ENCODE assay signal across 16 cellular contexts in the genomic region with DNA sequence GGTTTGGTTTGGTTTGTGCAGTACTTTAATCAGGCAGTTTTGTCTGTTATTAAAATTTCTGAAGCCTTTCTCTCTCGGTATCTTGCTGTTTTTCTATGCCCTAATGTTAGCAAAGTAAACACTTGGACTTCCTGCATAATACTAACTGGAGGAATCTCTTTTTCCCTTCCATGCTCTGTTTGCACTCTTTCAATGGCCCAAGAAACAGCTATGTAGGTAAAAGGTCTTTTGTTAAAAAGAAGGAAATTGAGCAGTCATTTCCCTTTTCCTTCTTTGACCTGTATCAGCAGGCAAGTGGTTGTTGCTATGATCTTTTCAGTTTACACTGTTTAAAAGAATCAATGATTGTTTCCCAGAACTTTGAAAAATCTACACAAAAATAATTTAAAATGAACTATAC.
DNase-seq lines count a peak whose midpoint lies in the region; ATAC-seq, FAIRE-seq and TF ChIP-seq lines count a peak whose summit lies in the region.
"Had no signal": no experiment of that assay in that cellular context is flagged by ENCODE, and none has a peak within 500 bp of the region (broad histone marks: within the 10 kb centered on the region; RNA-seq: fewer than 3 reads in every experiment).

No MANE protein-coding gene starts in this region.

- H3K9me3 ChIP-seq in PC-3 (ENCODE audit: low read length) = no peaks in the 10 kb centered on the region

- H3F3A ChIP-seq in PC-3 (ENCODE audit: low read length, unreplicated experiment) = no peaks in the 10 kb centered on the region

- H3K4me1 ChIP-seq in PC-3 (ENCODE audit: insufficient read depth, low read length) = peaks cover 31% of the 10 kb centered on the region

- H3K4me3 Mint-ChIP-seq in nephron = no peak overlapping the region
- H3K4me3 Mint-ChIP-seq: CD14-positive monocyte had no signal

- no peak overlapping the region for H3K9ac ChIP-seq in PC-3 (ENCODE audit: low read length)

- intact Hi-C loops in PC-3 (cut with micrococcal nuclease) = no loop called here

- H3K4me1 Mint-ChIP-seq in nephron = peaks cover 4% of the 10 kb centered on the region

- peak overlapping the region; percentile 28 for H3K4me3 ChIP-seq in PC-3 (ENCODE audit: low read length)

- H3K36me3 Mint-ChIP-seq in nephron (ENCODE audit: low read depth) = peaks cover 16% of the 10 kb centered on the region
- H3K36me3 Mint-ChIP-seq: CD14-positive monocyte had no signal

- H3K36me3 ChIP-seq in PC-3 (ENCODE audit: low read depth, low read length) = no peaks in the 10 kb centered on the region

- POLR2A ChIA-PET in PC-3 (lab: Charles Lee; ENCODE audit: unreplicated experiment) = no interaction called here

- peak overlapping the region; percentile 38 to 79 (median 56) for H3K27ac Mint-ChIP-seq in nephron

- H3K27ac ChIP-seq in PC-3 (ENCODE audit: low read length) = peak overlapping the region; percentile 10; the same call in 1 of the 2 replicates

- no peak for TF ChIP-seq CTCF in PC-3 (conservative IDR thresholded peaks at IDR 0.05; ENCODE audit: low read depth, low read length)
- no peak for TF ChIP-seq CTCF in nephron (IDR thresholded peaks at IDR 0.05; ENCODE audit: unreplicated experiment in 3 of 3)

- peak; percentile 35 for DNase-seq in DMS53 treated with DMSO at 0.1 percent for 48 hours (lab: John Stamatoyannopoulos, UW; ENCODE audit: unreplicated experiment)
- peak; percentile 53 for DNase-seq in PC-3
- no peak for DNase-seq in midbrain (lab: John Stamatoyannopoulos, UW)
- DNase-seq: DND-41, GDM1, HCEC 1CT, NCI-H1436 treated with DMSO at 0.1 percent for 48 hours, NCI-H748 treated with DMSO at 0.1 percent for 48 hours had no signal

- no TSS peak for BruUV-seq in PC-3 (replicated peaks; lab: Mats Ljungman, UMichigan)

- peak; percentile 85 for ATAC-seq in PC-3
- ATAC-seq in HG03039 (IDR thresholded peaks at IDR 0.05; ENCODE audit: unreplicated experiment) = no peak
- no peak for ATAC-seq in HG03095 (IDR thresholded peaks at IDR 0.05; ENCODE audit: unreplicated experiment)
- ATAC-seq in HG03457 (IDR thresholded peaks at IDR 0.05; ENCODE audit: unreplicated experiment) = no peak
- ATAC-seq: Right ventricle myocardium inferior had no signal

- CTCF ChIA-PET in PC-3 (lab: Charles Lee) = interaction anchor here (0.6 kb wide), 1 partner anchor 179 kb away, joined by 4 read pairs; no protein-coding TSS in a partner anchor

- H3K9me3 Mint-ChIP-seq in nephron = peaks cover 9% of the 10 kb centered on the region

- peak overlapping the region; percentile 68 for H3K4me2 ChIP-seq in PC-3 (ENCODE audit: low read length)

- FAIRE-seq in islet of Langerhans (lab: Jason Lieb, UNC) = peak; percentile 38
- FAIRE-seq: GM12892 had no signal

- no peaks in the 10 kb centered on the region for H3K9me2 ChIP-seq in PC-3 (replicated peaks; ENCODE audit: low read length)

- no peaks in the 10 kb centered on the region for H3K79me2 ChIP-seq in PC-3 (ENCODE audit: low read length)

- no peaks in the 10 kb centered on the region for H4K20me1 ChIP-seq in PC-3 (ENCODE audit: low read length)

- H3K27me3 Mint-ChIP-seq in nephron (ENCODE audit: low read depth) = no peaks in the 10 kb centered on the region

- no peaks in the 10 kb centered on the region for H3K27me3 ChIP-seq in PC-3 (ENCODE audit: low read length)

- H2AFZ ChIP-seq in PC-3 (ENCODE audit: low read length) = 0 out of 2 replicates have a peak overlapping the region, but pooled peaks have one; percentile 30
